9 cellular contexts compared by ENCODE assay signal in genomic region chr16:89765292-89765810, GRCh38. TPM values are rescaled to one million over a fixed set of nuclear protein-coding genes. Genes with fewer than 3 reads are reported as not detected.
A peak's percentile ranks its signal among the peaks of the same experiment; 100 is the strongest.
DNase-seq lines count a peak whose midpoint lies in the region; ATAC-seq, FAIRE-seq and TF ChIP-seq lines count a peak whose summit lies in the region.
"Had no signal": no experiment of that assay in that cellular context is flagged by ENCODE, and none has a peak within 500 bp of the region (broad histone marks: within the 10 kb centered on the region; RNA-seq: fewer than 3 reads in every experiment).

No MANE protein-coding gene starts in this region.

- H3K23ac ChIP-seq in trophoblast cell (ENCODE audit: low read length), result no peak overlapping the region

- peak overlapping the region; percentile 61 for H3K4me3 Mint-ChIP-seq in activated T-helper 2 cell treated with anti-CD3 and anti-CD28 coated beads, Interferon-gamma antibody, Interleukin-2, Interleukin-4, amounts not matched to agents 10 μg/mL and 5 μg/mL and 100 μg/mL, durations not matched to agents 14 hours and 24 hours and 36 hours (ENCODE audit: low read depth)

- no peak overlapping the region for H3K18ac ChIP-seq in trophoblast cell (ENCODE audit: low read length)

- H3K79me2 ChIP-seq in trophoblast cell (ENCODE audit: control insufficient read depth, insufficient read depth, low read length, poor library complexity), result no peaks in the 10 kb centered on the region

- no peak overlapping the region for H3K27ac ChIP-seq in trophoblast cell (ENCODE audit: low read depth, low read length)
- H3K27ac ChIP-seq: foreskin keratinocyte had no signal

- H3K9me3 Mint-ChIP-seq in activated T-helper 2 cell treated with anti-CD3 and anti-CD28 coated beads, Interferon-gamma antibody, Interleukin-2, Interleukin-4, amounts not matched to agents 10 μg/mL and 5 μg/mL and 100 μg/mL, durations not matched to agents 14 hours and 24 hours and 36 hours, result no peaks in the 10 kb centered on the region

- FAIRE-seq in GM12892 (lab: Jason Lieb, UNC), result no peak

- H3K4ac ChIP-seq in trophoblast cell (ENCODE audit: low read depth, low read length), result no peak overlapping the region

- no peak overlapping the region for H3K4me3 ChIP-seq in trophoblast cell (ENCODE audit: low read depth, low read length)

- no peak overlapping the region for H2BK5ac ChIP-seq in trophoblast cell (ENCODE audit: low read depth, low read length, poor library complexity)

- no peak overlapping the region for H3K14ac ChIP-seq in trophoblast cell (ENCODE audit: low read length)

- intact Hi-C loops in activated T-helper 2 cell treated with anti-CD3 and anti-CD28 coated beads, Interferon-gamma antibody, Interleukin-2, Interleukin-4, amounts not matched to agents 10 μg/mL and 5 μg/mL and 100 μg/mL, durations not matched to agents 14 hours and 24 hours and 36 hours (cut with micrococcal nuclease), result no loop called here

- H3K36me3 Mint-ChIP-seq in activated T-helper 2 cell treated with anti-CD3 and anti-CD28 coated beads, Interferon-gamma antibody, Interleukin-2, Interleukin-4, amounts not matched to agents 10 μg/mL and 5 μg/mL and 100 μg/mL, durations not matched to agents 14 hours and 24 hours and 36 hours (ENCODE audit: low read depth), result peaks cover 81% of the 10 kb centered on the region

- no peaks in the 10 kb centered on the region for H3K9me3 ChIP-seq in trophoblast cell (ENCODE audit: insufficient read depth, low read depth, low read length)

- no peaks in the 10 kb centered on the region for H3K4me1 ChIP-seq in trophoblast cell (ENCODE audit: control insufficient read depth in 1 of 2, insufficient read depth in 2 of 2, low read length in 2 of 2)
- H3K4me1 ChIP-seq: foreskin keratinocyte had no signal

- no CpG with 5 or more reads among the region's 10 CpGs for WGBS in trophoblast cell (ENCODE audit: extremely low coverage, insufficient coverage, insufficient read length)

- H3K4me1 Mint-ChIP-seq in activated T-helper 2 cell treated with anti-CD3 and anti-CD28 coated beads, Interferon-gamma antibody, Interleukin-2, Interleukin-4, amounts not matched to agents 10 μg/mL and 5 μg/mL and 100 μg/mL, durations not matched to agents 14 hours and 24 hours and 36 hours (ENCODE audit: low read depth), result peaks cover 25% of the 10 kb centered on the region

- H3K27me3 Mint-ChIP-seq in activated T-helper 2 cell treated with anti-CD3 and anti-CD28 coated beads, Interferon-gamma antibody, Interleukin-2, Interleukin-4, amounts not matched to agents 10 μg/mL and 5 μg/mL and 100 μg/mL, durations not matched to agents 14 hours and 24 hours and 36 hours (ENCODE audit: low read depth), result no peaks in the 10 kb centered on the region

- no peaks in the 10 kb centered on the region for H3K79me1 ChIP-seq in trophoblast cell (ENCODE audit: low read length)

- peaks cover 66 to 68% of the 10 kb centered on the region in 2 experiments for H3K36me3 ChIP-seq in trophoblast cell (ENCODE audit: control insufficient read depth in 1 of 2, insufficient read depth in 2 of 2, low read length in 2 of 2)

- H2BK120ac ChIP-seq in trophoblast cell (ENCODE audit: insufficient read depth, low read length, poor library complexity), result no peak overlapping the region

- no peak overlapping the region for H2BK12ac ChIP-seq in trophoblast cell (ENCODE audit: low read length)

- H2AK5ac ChIP-seq in trophoblast cell (ENCODE audit: low read length), result no peak overlapping the region

- no peak overlapping the region for H2AFZ ChIP-seq in trophoblast cell (ENCODE audit: insufficient read depth, low read length, poor library complexity)

- H4K91ac ChIP-seq in trophoblast cell (ENCODE audit: low read depth, low read length), result no peak overlapping the region

- ATAC-seq in GM19023 (IDR thresholded peaks at IDR 0.05; ENCODE audit: unreplicated experiment), result peak; percentile 8
- peak; percentile 11 for ATAC-seq in HG02943 (IDR thresholded peaks at IDR 0.05; ENCODE audit: low read depth, unreplicated experiment)
- ATAC-seq: foreskin keratinocyte had no signal

- H4K12ac ChIP-seq in trophoblast cell (ENCODE audit: low read depth, low read length), result no peak overlapping the region

- H3K27ac Mint-ChIP-seq in activated T-helper 2 cell treated with anti-CD3 and anti-CD28 coated beads, Interferon-gamma antibody, Interleukin-2, Interleukin-4, amounts not matched to agents 10 μg/mL and 5 μg/mL and 100 μg/mL, durations not matched to agents 14 hours and 24 hours and 36 hours, result peak overlapping the region; percentile 67

- H3K9ac ChIP-seq in trophoblast cell (ENCODE audit: low read length), result no peak overlapping the region

- no peak overlapping the region for H3K4me2 ChIP-seq in trophoblast cell (ENCODE audit: low read length)

- no peak for TF ChIP-seq POLR2A in GM12892 (IDR thresholded peaks at IDR 0.05; ENCODE audit: low read depth, low read length)

- H4K8ac ChIP-seq in trophoblast cell (ENCODE audit: low read depth, low read length), result no peak overlapping the region

- no peak for DNase-seq in activated T-helper 2 cell treated with anti-CD3 and anti-CD28 coated beads, Interferon-gamma antibody, Interleukin-2, Interleukin-4, amounts not matched to agents 10 μg/mL and 5 μg/mL and 100 μg/mL, durations not matched to agents 14 hours and 24 hours and 36 hours (ENCODE audit: low spot score)
- peak; percentile 11 to 57 for DNase-seq in trophoblast cell
- DNase-seq in DMS53 treated with DMSO at 0.1 percent for 48 hours (lab: John Stamatoyannopoulos, UW; ENCODE audit: unreplicated experiment), result no peak
- no peak for DNase-seq in midbrain (lab: John Stamatoyannopoulos, UW)
- no peak for DNase-seq in GM12892 (ENCODE audit: insufficient read length)
- DNase-seq: foreskin keratinocyte, NCI-H526 treated with DMSO at 0.1 percent for 48 hours had no signal

- H3K27me3 ChIP-seq in trophoblast cell (ENCODE audit: insufficient read depth, low read length), result no peaks in the 10 kb centered on the region
- H3K27me3 ChIP-seq: foreskin keratinocyte had no signal

RNA-seq across cellular contexts. Expression of gene ZNF276, which starts 44.0 kb away (rescaled TPM):
- 34.4 and 35.5 TPM in 2 replicates for total RNA-seq in activated T-helper 2 cell treated with anti-CD3 and anti-CD28 coated beads, Interferon-gamma antibody, Interleukin-2, Interleukin-4, amounts not matched to agents 10 μg/mL and 5 μg/mL and 100 μg/mL, durations not matched to agents 14 hours and 24 hours and 36 hours
- polyA plus RNA-seq in trophoblast cell (2013), result 5.9 and 6.3 TPM in 2 replicates
- 12.2 TPM for polyA plus RNA-seq in GM12892 (2012; ENCODE audit: missing spikeins)

RNA-seq across cellular contexts. Expression of gene VPS9D1, which starts 44.7 kb away (rescaled TPM):
- total RNA-seq in activated T-helper 2 cell treated with anti-CD3 and anti-CD28 coated beads, Interferon-gamma antibody, Interleukin-2, Interleukin-4, amounts not matched to agents 10 μg/mL and 5 μg/mL and 100 μg/mL, durations not matched to agents 14 hours and 24 hours and 36 hours, result 4.6 and 4.8 TPM in 2 replicates
- polyA plus RNA-seq in trophoblast cell (2013), result 4.8 TPM in 2 replicates
- 2.7 TPM for polyA plus RNA-seq in GM12892 (2012; ENCODE audit: missing spikeins)

RNA-seq across cellular contexts. Expression of gene FANCA, which starts 51.1 kb away (rescaled TPM):
- 198 and 211 TPM in 2 replicates for total RNA-seq in activated T-helper 2 cell treated with anti-CD3 and anti-CD28 coated beads, Interferon-gamma antibody, Interleukin-2, Interleukin-4, amounts not matched to agents 10 μg/mL and 5 μg/mL and 100 μg/mL, durations not matched to agents 14 hours and 24 hours and 36 hours
- polyA plus RNA-seq in trophoblast cell (2013), result 31.2 TPM in 2 replicates
- 62.7 TPM for polyA plus RNA-seq in GM12892 (2012; ENCODE audit: missing spikeins)

Comparison
In these comparisons a context has a peak if more than half of its experiments do, and no peak if none do; other contexts are left out.
1. DNase-seq: peak in trophoblast cell (2 of 2); none in activated T-helper 2 cell treated with anti-CD3 and anti-CD28 coated beads, Interferon-gamma antibody, Interleukin-2, Interleukin-4, amounts not matched to agents 10 μg/mL and 5 μg/mL and 100 μg/mL, durations not matched to agents 14 hours and 24 hours and 36 hours (single experiment), DMS53 treated with DMSO at 0.1 percent for 48 hours (single experiment), midbrain (single experiment) and GM12892 (single experiment).